ENCODE assay signal across 1 cellular context in genomic region chr12:57031228-57031670, GRCh38.
TF ChIP-seq lines count a peak whose summit lies in the region.

No MANE protein-coding gene starts in this region.

TF ChIP-seq in HEK293, 187 proteins besides CTCF, POLR2A, EP300 and RAD21 (continued from another document):
- TF ChIP-seq ZNF571 (tag by site-specific recombination; IDR thresholded peaks at IDR 0.05) = no peak
- TF ChIP-seq KLF9 (tag by site-specific recombination; IDR thresholded peaks at IDR 0.05; ENCODE audit: low read depth) = no peak
- TF ChIP-seq ZNF10 (tag by site-specific recombination; IDR thresholded peaks at IDR 0.05) = no peak
- no peak for TF ChIP-seq HOXC10 (CRISPR knock-in tag; IDR thresholded peaks at IDR 0.05)
- TF ChIP-seq SCRT2 (tag by site-specific recombination; IDR thresholded peaks at IDR 0.05) = peak; percentile 99
- no peak for TF ChIP-seq ZNF214 (tag by site-specific recombination; IDR thresholded peaks at IDR 0.05; ENCODE audit: borderline replicate concordance)
- 0 out of 2 replicates have a peak, but pooled peaks have one; percentile 13 for TF ChIP-seq SP7 (tag by site-specific recombination; IDR thresholded peaks at IDR 0.05)
- TF ChIP-seq ZNF341 (tag by site-specific recombination; IDR thresholded peaks at IDR 0.05; ENCODE audit: low read depth) = peak; percentile 37; the same call in 1 of the 2 replicates
- TF ChIP-seq ZFP69B (tag by site-specific recombination; IDR thresholded peaks at IDR 0.05) = no peak
- no peak for TF ChIP-seq ZNF155 (tag by site-specific recombination; IDR thresholded peaks at IDR 0.05)
- 0 out of 2 replicates have a peak, but pooled peaks have one; percentile 43 for TF ChIP-seq ZNF561 (tag by site-specific recombination; IDR thresholded peaks at IDR 0.05; ENCODE audit: borderline replicate concordance)
- TF ChIP-seq ZNF302 (tag by site-specific recombination; IDR thresholded peaks at IDR 0.05; ENCODE audit: low read depth) = no peak
- no peak for TF ChIP-seq SALL2 (tag by site-specific recombination; IDR thresholded peaks at IDR 0.05; ENCODE audit: borderline replicate concordance)
- no peak for TF ChIP-seq ZBTB7A (tag by site-specific recombination; IDR thresholded peaks at IDR 0.05; ENCODE audit: low read depth)
- TF ChIP-seq TRIM28 (IDR thresholded peaks at IDR 0.05; ENCODE audit: borderline replicate concordance, low read length) = no peak
- TF ChIP-seq ZNF211 (tag by site-specific recombination; IDR thresholded peaks at IDR 0.05; ENCODE audit: low read depth) = no peak
- TF ChIP-seq ZNF530 (tag by site-specific recombination; IDR thresholded peaks at IDR 0.05; ENCODE audit: low read depth) = no peak
- TF ChIP-seq ZNF112 (tag by site-specific recombination; IDR thresholded peaks at IDR 0.05) = no peak
- no peak for TF ChIP-seq ZNF521 (tag by site-specific recombination; IDR thresholded peaks at IDR 0.05)
- no peak for TF ChIP-seq ZNF560 (tag by site-specific recombination; IDR thresholded peaks at IDR 0.05; ENCODE audit: borderline replicate concordance)
- TF ChIP-seq ZNF776 (tag by site-specific recombination; IDR thresholded peaks at IDR 0.05; ENCODE audit: borderline replicate concordance) = no peak
- no peak for TF ChIP-seq ZNF114 (tag by site-specific recombination; IDR thresholded peaks at IDR 0.05)
- peak; percentile 81 for TF ChIP-seq PRDM1 (tag by site-specific recombination; IDR thresholded peaks at IDR 0.05)
- peak; percentile 53 for TF ChIP-seq ZBTB17 (tag by site-specific recombination; IDR thresholded peaks at IDR 0.05)
- TF ChIP-seq ZNF555 (tag by site-specific recombination; conservative IDR thresholded peaks at IDR 0.05) = no peak
- TF ChIP-seq ZNF701 (tag by site-specific recombination; IDR thresholded peaks at IDR 0.05) = peak; percentile 81
- TF ChIP-seq ZNF518A (tag by site-specific recombination; conservative IDR thresholded peaks at IDR 0.05; ENCODE audit: low read depth) = peak; percentile 69
- TF ChIP-seq ZNF692 (tag by site-specific recombination; IDR thresholded peaks at IDR 0.05) = peak; percentile 25; the same call in 1 of the 2 replicates
- no peak for TF ChIP-seq GFI1B (tag by site-specific recombination; IDR thresholded peaks at IDR 0.05)
